25 cellular contexts compared by ENCODE assay signal in the genomic region with DNA sequence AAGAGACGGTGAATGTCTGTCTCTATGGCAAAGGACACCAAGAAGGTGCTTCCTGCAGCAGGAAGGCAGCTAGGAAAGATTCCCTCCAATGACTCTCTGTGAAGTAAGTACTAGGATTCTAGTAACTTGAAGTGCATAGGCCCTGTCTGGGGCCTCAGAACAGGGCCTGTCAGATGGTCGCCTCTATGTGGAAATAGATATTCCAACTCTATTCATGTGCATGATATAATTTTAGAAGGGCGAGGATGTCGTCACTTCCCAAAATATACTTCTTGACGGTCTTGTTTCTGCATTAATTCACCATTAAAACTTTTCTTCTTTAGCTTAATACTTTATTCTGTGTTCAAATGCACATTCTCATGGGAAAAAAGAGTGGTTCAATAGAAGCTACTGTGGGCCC.
"Had no signal": no experiment of that assay in that cellular context is flagged by ENCODE, and none has a peak within 500 bp of the region (broad histone marks: within the 10 kb centered on the region; RNA-seq: fewer than 3 reads in every experiment).

No MANE protein-coding gene starts in this region.

- DNase-seq: activated CD4-positive, alpha-beta T cell treated with anti-CD3 and anti-CD28 coated beads for 48 hours; activated CD4-positive, alpha-beta T cell treated with anti-CD3 and anti-CD28 coated beads, Interleukin-2, amount 50 U/mL, for 48 hours; activated effector memory CD4-positive, alpha-beta T cell treated with Interleukin-2 at 50 U/mL for 16 hours; activated naive CD4-positive, alpha-beta T cell treated with Interleukin-2 at 50 U/mL for 16 hours; adrenal gland; aorta; body of pancreas; cerebellar nuclear complex; colonic mucosa; dorsolateral prefrontal cortex; effector memory CD4-positive, alpha-beta T cell; mesendoderm; mucosa of descending colon; naive B cell; nephron progenitor cell; ovary; retina; spleen; stimulated activated naive CD4-positive, alpha-beta T cell; T-helper 1 cell had no signal

- H3K4me3 ChIP-seq: adrenal gland, body of pancreas, colonic mucosa, dorsolateral prefrontal cortex, lung, mucosa of descending colon, ovary, spleen, tibial nerve had no signal

- ATAC-seq: activated CD4-positive, CD25-positive, alpha-beta regulatory T cell treated with anti-CD3 and anti-CD28 coated beads, Interleukin-2, amount 50 U/mL, for 24 hours; body of pancreas; left lobe of liver; mucosa of descending colon had no signal

- H3K27ac ChIP-seq: adrenal gland, body of pancreas, colonic mucosa, dorsolateral prefrontal cortex, neutrophil, ovary, spleen, tibial nerve had no signal

- H3K9me3 ChIP-seq: colonic mucosa, mucosa of descending colon, neutrophil had no signal

- H3K4me1 ChIP-seq: adrenal gland, body of pancreas, colonic mucosa, spleen, tibial nerve had no signal

- H3K36me3 ChIP-seq: adrenal gland, colonic mucosa, neutrophil, ovary, spleen, tibial nerve had no signal

- H3K27me3 ChIP-seq: adrenal gland, body of pancreas, colonic mucosa, neutrophil, ovary, tibial nerve had no signal
